In the genomic region with DNA sequence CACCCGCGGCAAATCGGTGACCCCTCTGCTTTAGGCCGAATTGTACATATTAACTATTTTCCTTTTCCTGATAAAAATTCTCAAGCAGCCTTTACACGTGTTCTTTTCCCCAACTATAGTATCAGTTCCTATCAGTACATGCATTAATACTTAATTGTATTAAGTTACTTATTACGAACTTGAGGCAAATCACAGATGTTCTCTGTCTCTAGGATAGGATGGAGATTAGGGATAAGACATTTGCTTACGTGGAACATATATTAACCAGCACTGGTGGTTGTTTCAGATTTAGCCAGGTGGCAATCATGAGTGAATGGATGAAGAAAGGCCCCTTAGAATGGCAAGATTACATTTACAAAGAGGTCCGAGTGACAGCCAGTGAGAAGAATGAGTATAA, we compare ENCODE assay signal across 8 cellular contexts. TPM values are rescaled to one million over a fixed set of nuclear protein-coding genes. Genes with fewer than 3 reads are reported as not detected.
DNase-seq lines count a peak whose midpoint lies in the region; TF ChIP-seq lines count a peak whose summit lies in the region.

No MANE protein-coding gene starts in this region.

- H3K27ac Mint-ChIP-seq in CD14-positive monocyte (peak overlapping the region; percentile 87 to 95 (median 91)), neural progenitor cell (no peak overlapping the region)

- H3K9me3 Mint-ChIP-seq in CD14-positive monocyte (peaks cover 0 to 5% (median 0%) of the 10 kb centered on the region in 7 donors), neural progenitor cell (no peaks in the 10 kb centered on the region)

- H3K4me1 Mint-ChIP-seq in CD14-positive monocyte (peaks cover 11% of the 10 kb centered on the region), neural progenitor cell (peaks cover 13% of the 10 kb centered on the region)

- peaks cover 4% of the 10 kb centered on the region for H3K4me1 ChIP-seq in neural progenitor cell

- H3K36me3 ChIP-seq in MG63: peaks cover 13% of the 10 kb centered on the region
- no peaks in the 10 kb centered on the region for H3K36me3 ChIP-seq in neural progenitor cell

- peaks cover 11 to 25% of the 10 kb centered on the region in 2 donors for H3K36me3 Mint-ChIP-seq in CD14-positive monocyte
- H3K36me3 Mint-ChIP-seq in neural progenitor cell: peaks cover 4% of the 10 kb centered on the region

- peaks cover 3% of the 10 kb centered on the region for H3F3A ChIP-seq in neural progenitor cell (ENCODE audit: low read depth)

- H3K4me2 ChIP-seq in neural progenitor cell: peak overlapping the region; percentile 81

- CTCF ChIA-PET in HEK293T (lab: Yijun Ruan, JAX): no interaction called here

- H3K27ac ChIP-seq in dorsolateral prefrontal cortex (peak overlapping the region in 28 of 59 donors; percentile 18 to 87 (median 72)), neural progenitor cell (no peak overlapping the region)

- H3K4me3 Mint-ChIP-seq in CD14-positive monocyte: peak overlapping the region; percentile 87 to 96
- peak overlapping the region; percentile 100 for H3K4me3 Mint-ChIP-seq in neural progenitor cell

- H4K20me1 ChIP-seq in neural progenitor cell (ENCODE audit: low read depth): no peaks in the 10 kb centered on the region

- H3K9ac ChIP-seq in neural progenitor cell: peak overlapping the region; percentile 67

- peak overlapping the region; percentile 78 for H2AFZ ChIP-seq in neural progenitor cell (replicated peaks)

- no peaks in the 10 kb centered on the region for H3K27me3 ChIP-seq in MG63
- H3K27me3 ChIP-seq in dorsolateral prefrontal cortex: no peaks in the 10 kb centered on the region
- H3K27me3 ChIP-seq in neural progenitor cell: peaks cover 26% of the 10 kb centered on the region

- intact Hi-C loops in CD14-positive monocyte (cut with micrococcal nuclease): loop anchor here in 1 of 2 donors (5.0 kb wide), 1 partner anchor 99 kb away; the partner anchor contains the start of genes DHX57 and MORN2
- intact Hi-C loops in dorsolateral prefrontal cortex (cut with DNase I): loop anchor here (2.0 kb wide), 1 partner anchor 28 kb away; the partner anchor contains the start of gene SRSF7 (in 2 of the 2)

- H3K4me3 ChIP-seq in MG63 (peak overlapping the region; percentile 65), dorsolateral prefrontal cortex (peak overlapping the region; percentile 41 to 99 (median 80)), neural progenitor cell (peak overlapping the region; percentile 63)

- H3K9me3 ChIP-seq in MG63 (no peaks in the 10 kb centered on the region), neural progenitor cell (ENCODE audit: low read depth) (no peaks in the 10 kb centered on the region)

- H3K27me3 Mint-ChIP-seq in CD14-positive monocyte (ENCODE audit: low read depth in 3 of 3): peaks cover 13 to 16% (median 14%) of the 10 kb centered on the region in 3 donors
- peaks cover 3% of the 10 kb centered on the region for H3K27me3 Mint-ChIP-seq in neural progenitor cell (ENCODE audit: insufficient read depth, low read depth)

- POLR2A ChIA-PET in HEK293T (lab: Yijun Ruan, JAX): interaction anchor here (0.6 kb wide), 1 partner anchor 27 kb away, joined by 5 read pairs; the partner anchor contains the start of gene SRSF7

- no peak for TF ChIP-seq CTCF in CD14-positive monocyte (IDR thresholded peaks at IDR 0.05)
- no peak for TF ChIP-seq CTCF in dorsolateral prefrontal cortex (IDR thresholded peaks at IDR 0.05 in 54 of 56, conservative IDR thresholded peaks at IDR 0.05 in 2 of 56; ENCODE audit: low read depth in 1 of 56, partially characterized antibody in 56 of 56)
- no peak for TF ChIP-seq CTCF in neural progenitor cell (IDR thresholded peaks at IDR 0.05)

- DNase-seq in CD14-positive monocyte (ENCODE audit: low spot score) (no peak), MG63 (no peak), dorsolateral prefrontal cortex (no peak), neural progenitor cell (ENCODE audit: low spot score) (peak; percentile 12), GDM1 (lab: John Stamatoyannopoulos, UW) (no peak), COLO668 (lab: John Stamatoyannopoulos, UW; ENCODE audit: unreplicated experiment) (no peak), anterior cingulate cortex (lab: John Stamatoyannopoulos, UW) (no peak), HEK293T (ENCODE audit: extremely low spot score) (no peak)

- H3K79me2 ChIP-seq in neural progenitor cell (ENCODE audit: low read depth): peaks cover 14% of the 10 kb centered on the region

TF ChIP-seq in HEK293T, 16 proteins besides CTCF, POLR2A, EP300 and RAD21:
- no peak for TF ChIP-seq FOXM1 (IDR thresholded peaks at IDR 0.05; ENCODE audit: borderline replicate concordance)
- no peak for TF ChIP-seq TARDBP (IDR thresholded peaks at IDR 0.05)
- no peak for TF ChIP-seq CTBP1 (IDR thresholded peaks at IDR 0.05; ENCODE audit: borderline replicate concordance)
TF ChIP-seq in HEK293T: peak in this region for 0.

RNA-seq across cellular contexts. Expression of gene GEMIN6, which starts 0.7 kb away (rescaled TPM):
- 10 to 100 TPM in 1 of 2 donors, 1 to 10 TPM in 1; 8.9 to 13.4 TPM for polyA plus RNA-seq in CD14-positive monocyte
- 12.9 and 13.0 TPM in 2 replicates for total RNA-seq in MG63 (2014; rRNA removed; shearing (Covaris generic); ENCODE audit: low replicate concordance)
- 10 to 100 TPM in 83 of 120 experiments, 1 to 10 TPM in 37; 6.5 to 19.1 (median 11.1) TPM for total RNA-seq in dorsolateral prefrontal cortex
- 14.0 and 21.4 TPM in 2 replicates for total RNA-seq in neural progenitor cell (ENCODE audit: low replicate concordance)

RNA-seq across cellular contexts. Expression of gene SRSF7, which starts 27.5 kb away (rescaled TPM):
- polyA plus RNA-seq in CD14-positive monocyte: 100 to 1,000 TPM; 226 to 246 TPM
- 178 and 201 TPM in 2 replicates for total RNA-seq in MG63 (2014; rRNA removed; shearing (Covaris generic); ENCODE audit: low replicate concordance)
- 100 to 1,000 TPM in 28 of 120 experiments, 10 to 100 TPM in 92; 66.9 to 135 (median 93.8) TPM for total RNA-seq in dorsolateral prefrontal cortex
- 275 and 307 TPM in 2 replicates for total RNA-seq in neural progenitor cell (ENCODE audit: low replicate concordance)
